12 cellular contexts compared by ENCODE assay signal in genomic region chr2:36455788-36456187, GRCh38.
A peak's percentile ranks its signal among the peaks of the same experiment; 100 is the strongest.
DNase-seq lines count a peak whose midpoint lies in the region; ATAC-seq and TF ChIP-seq lines count a peak whose summit lies in the region.
"Had no signal": no experiment of that assay in that cellular context is flagged by ENCODE, and none has a peak within 500 bp of the region (broad histone marks: within the 10 kb centered on the region; RNA-seq: fewer than 3 reads in every experiment).

No MANE protein-coding gene starts in this region.

- DNase-seq in M059J (ENCODE audit: low read depth) (peak; percentile 66), coronary artery (ENCODE audit: low spot score) (no peak), right lobe of liver (no peak), tibial artery (no peak), LoVo (ENCODE audit: low spot score) (no peak), COLO668 (lab: John Stamatoyannopoulos, UW; ENCODE audit: unreplicated experiment) (no peak), KBM-7 (no peak)
- DNase-seq: activated CD4-positive, alpha-beta memory T cell treated with anti-CD3 and anti-CD28 coated beads, Interleukin-2, amount 10 ng/mL, durations not matched to agents 7 days and 5 days; activated naive CD4-positive, alpha-beta T cell treated with anti-CD3 and anti-CD28 coated beads, Interleukin-2, amount 10 ng/mL, durations not matched to agents 7 days and 5 days; NCI-H2029; NK-92 treated with Interleukin-12 subunit alpha and Interleukin-12 subunit beta, amount 100 ng/mL, for 24 hours had no signal

- H3K27me3 ChIP-seq in right lobe of liver, result no peaks in the 10 kb centered on the region
- H3K27me3 ChIP-seq in tibial artery, result no peaks in the 10 kb centered on the region

- ATAC-seq in right lobe of liver (peak in 1 of 4 donors; percentile 10), GM21737 (IDR thresholded peaks at IDR 0.05; ENCODE audit: unreplicated experiment) (no peak)

- H3K27ac ChIP-seq in coronary artery, result peak overlapping the region; percentile 72 to 81
- H3K27ac ChIP-seq in right lobe of liver, result peak overlapping the region in 2 of 3 donors; percentile 6 to 29
- peak overlapping the region; percentile 72 to 79 for H3K27ac ChIP-seq in tibial artery

- H3K9me3 ChIP-seq in right lobe of liver, result no peaks in the 10 kb centered on the region
- H3K9me3 ChIP-seq in tibial artery, result no peaks in the 10 kb centered on the region

- intact Hi-C loops in right lobe of liver (cut with DNase I), result no loop called here
- intact Hi-C loops in tibial artery (cut with DNase I; ENCODE audit: low total_unique reads), result loop anchor here (5.0 kb wide), 1 partner anchor 98 kb away; the partner anchor contains the start of gene CRIM1

- TF ChIP-seq POLR2A in right lobe of liver (IDR thresholded peaks at IDR 0.05), result no peak

- H3K4me1 ChIP-seq in right lobe of liver (no peaks in the 10 kb centered on the region), tibial artery (peaks cover 4 to 100% (median 86%) of the 10 kb centered on the region in 4 donors)

- peak overlapping the region; percentile 48 for H3K4me3 ChIP-seq in coronary artery
- no peak overlapping the region for H3K4me3 ChIP-seq in right lobe of liver
- no peak overlapping the region for H3K4me3 ChIP-seq in tibial artery

- in situ Hi-C loops in KBM-7 (cut with MboI; ENCODE audit: low pct_unique_long_range_greater_than_20kb, low sequenced_read_pairs), result no loop called here

- no peaks in the 10 kb centered on the region for H3K36me3 ChIP-seq in right lobe of liver
- peaks cover 0 to 12% (median 3%) of the 10 kb centered on the region in 3 donors for H3K36me3 ChIP-seq in tibial artery

- no peak for TF ChIP-seq CTCF in coronary artery (IDR thresholded peaks at IDR 0.05)
- no peak for TF ChIP-seq CTCF in right lobe of liver (IDR thresholded peaks at IDR 0.05)
- no peak for TF ChIP-seq CTCF in tibial artery (IDR thresholded peaks at IDR 0.05)

- WGBS in right lobe of liver (ENCODE audit: insufficient coverage, low coverage, low lambda C conversion rate, missing lambda C conversion rate), result 34% methylated on average over 3 of the region's 4 CpGs

Comparison
In these comparisons a context has a peak if more than half of its experiments do, and no peak if none do; other contexts are left out.
1. H3K27ac ChIP-seq: peak in every context shown above with its lines; median percentile 76 in coronary artery; 76 in tibial artery; 18 in right lobe of liver.